Comparison of ENCODE assay signal across 8 cellular contexts in genomic region chr7:35003679-35004278, GRCh38. TPM values are rescaled to one million over a fixed set of nuclear protein-coding genes. Genes with fewer than 3 reads are reported as not detected.
A peak's percentile ranks its signal among the peaks of the same experiment; 100 is the strongest.
DNase-seq lines count a peak whose midpoint lies in the region; ATAC-seq and TF ChIP-seq lines count a peak whose summit lies in the region.

No MANE protein-coding gene starts in this region.

- peaks cover 4% of the 10 kb centered on the region for H3K4me1 ChIP-seq in Karpas-422 (ENCODE audit: low read length)

- DNase-seq in Karpas-422 (peak; percentile 47), activated B cell treated with CpG ODN at 0.5 μM for 24 hours (no peak), inferior parietal cortex (ENCODE audit: extremely low spot score) (peak; percentile 50), NOMO-1 treated with DMSO at 0.1 percent for 48 hours (lab: John Stamatoyannopoulos, UW; ENCODE audit: unreplicated experiment) (no peak)
- DNase-seq in activated CD4-positive, alpha-beta T cell treated with anti-CD3 and anti-CD28 coated beads for 48 hours, result no peak

- no peak overlapping the region for H2AFZ ChIP-seq in Karpas-422 (ENCODE audit: low read length)

- no peaks in the 10 kb centered on the region for H3K27me3 ChIP-seq in Karpas-422 (ENCODE audit: low read length)

- H3K4me1 Mint-ChIP-seq in activated B cell treated with CpG ODN at 0.5 μM for 24 hours, result peaks cover 8% of the 10 kb centered on the region

- no peak for TF ChIP-seq CTCF in activated B cell treated with CpG ODN at 0.5 μM for 24 hours (IDR thresholded peaks at IDR 0.05)

- H3K4me3 ChIP-seq in Karpas-422 (ENCODE audit: low read length), result no peak overlapping the region

- intact Hi-C loops in activated B cell treated with CpG ODN at 0.5 μM for 24 hours (cut with micrococcal nuclease), result no loop called here

- peaks cover 2% of the 10 kb centered on the region for H3K36me3 Mint-ChIP-seq in activated B cell treated with CpG ODN at 0.5 μM for 24 hours (ENCODE audit: low read depth)

- ATAC-seq in GM18511 (IDR thresholded peaks at IDR 0.05; ENCODE audit: unreplicated experiment), result peak; percentile 70
- ATAC-seq in activated B cell treated with CpG ODN at 0.5 μM for 24 hours (ENCODE audit: low read depth), result peak; percentile 25
- ATAC-seq in GM19397 (IDR thresholded peaks at IDR 0.05; ENCODE audit: unreplicated experiment), result no peak
- ATAC-seq in HG02973 (IDR thresholded peaks at IDR 0.05; ENCODE audit: unreplicated experiment), result no peak

- no peaks in the 10 kb centered on the region for H4K20me1 ChIP-seq in Karpas-422 (ENCODE audit: insufficient read depth, low read depth, low read length)

- POLR2A ChIA-PET in activated B cell treated with CpG ODN at 0.5 μM for 24 hours (lab: Charles Lee), result no interaction called here

- H3K36me3 ChIP-seq in Karpas-422 (ENCODE audit: insufficient read depth, low read length), result no peaks in the 10 kb centered on the region

- H3K27ac ChIP-seq in Karpas-422 (ENCODE audit: low read length), result no peak overlapping the region

- H3K27ac Mint-ChIP-seq in activated B cell treated with CpG ODN at 0.5 μM for 24 hours, result no peak overlapping the region

- H3K27me3 Mint-ChIP-seq in activated B cell treated with CpG ODN at 0.5 μM for 24 hours, result no peaks in the 10 kb centered on the region

- no peaks in the 10 kb centered on the region for H3K9me2 ChIP-seq in Karpas-422 (replicated peaks; ENCODE audit: insufficient read depth, low read length)

- H3K4me2 ChIP-seq in Karpas-422 (ENCODE audit: low read depth, low read length, poor library complexity, severe bottlenecking), result no peak overlapping the region

- no peaks in the 10 kb centered on the region for H3K9me3 ChIP-seq in Karpas-422 (ENCODE audit: low read length)

- no peaks in the 10 kb centered on the region for H3K79me2 ChIP-seq in Karpas-422 (ENCODE audit: low read length)

- CTCF ChIA-PET in activated B cell treated with CpG ODN at 0.5 μM for 24 hours (lab: Charles Lee), result no interaction called here

- no peak overlapping the region for H3K9ac ChIP-seq in Karpas-422 (ENCODE audit: low read length)

- H3K4me3 Mint-ChIP-seq in activated B cell treated with CpG ODN at 0.5 μM for 24 hours, result no peak overlapping the region

- H3K9me3 Mint-ChIP-seq in activated B cell treated with CpG ODN at 0.5 μM for 24 hours, result peaks cover 2% of the 10 kb centered on the region

RNA-seq across cellular contexts. Expression of gene DPY19L1, which starts 33.5 kb away (rescaled TPM):
- total RNA-seq in Karpas-422 (2014; rRNA removed; shearing (Covaris generic); ENCODE audit: low replicate concordance), result 5.9 and 10.3 TPM in 2 replicates
- total RNA-seq in activated B cell treated with CpG ODN at 0.5 μM for 24 hours, result 10.0 and 13.6 TPM in 2 replicates

Comparison
In these comparisons a context has a peak if more than half of its experiments do, and no peak if none do; other contexts are left out.
1. ATAC-seq: peak in GM18511 (single experiment) and activated B cell treated with CpG ODN at 0.5 μM for 24 hours (single experiment); none in GM19397 (single experiment) and HG02973 (single experiment).
2. DNase-seq: peak in Karpas-422 (single experiment) and inferior parietal cortex (single experiment); none in activated B cell treated with CpG ODN at 0.5 μM for 24 hours (single experiment), NOMO-1 treated with DMSO at 0.1 percent for 48 hours (single experiment) and activated CD4-positive, alpha-beta T cell treated with anti-CD3 and anti-CD28 coated beads for 48 hours (single experiment).